12 cellular contexts compared by ENCODE assay signal in the genomic region with DNA sequence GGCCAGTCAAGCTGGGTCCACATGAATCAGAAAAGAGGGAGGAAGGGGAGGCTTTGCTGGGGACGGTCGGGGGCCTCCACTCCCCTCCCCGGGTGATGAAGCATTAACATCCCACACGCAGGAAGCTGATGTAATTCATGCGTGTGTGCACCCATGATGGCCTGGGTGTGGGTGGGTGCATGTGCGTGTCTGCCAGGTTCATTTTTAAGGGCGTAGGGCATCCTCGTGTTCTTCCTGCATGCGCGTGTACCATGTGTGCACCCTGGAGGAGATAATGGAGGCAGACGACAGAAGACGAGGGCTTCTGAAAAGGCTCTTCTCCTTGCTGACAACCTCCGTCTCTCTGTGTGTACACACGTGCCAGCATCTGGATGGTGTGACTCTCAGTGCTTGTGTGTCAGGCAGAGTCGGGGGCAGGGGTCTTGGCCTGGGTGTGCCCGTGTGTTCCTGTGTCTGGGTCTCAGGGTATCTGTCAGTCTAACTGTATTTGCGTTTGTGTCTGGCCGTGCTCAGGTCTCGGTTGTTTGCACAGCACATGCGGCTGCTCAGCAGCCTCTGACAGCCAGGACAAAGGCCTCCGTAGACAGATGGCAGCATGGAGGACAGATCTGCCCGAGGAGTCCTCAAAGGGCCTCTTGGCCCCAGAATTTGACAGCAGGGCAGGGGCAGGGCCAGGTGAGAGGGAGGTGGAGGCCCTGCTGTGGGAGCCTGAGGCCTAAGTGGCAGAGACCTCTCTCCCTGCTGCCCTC. TPM values are rescaled to one million over a fixed set of nuclear protein-coding genes. Genes with fewer than 3 reads are reported as not detected.
A peak's percentile ranks its signal among the peaks of the same experiment; 100 is the strongest.
DNase-seq lines count a peak whose midpoint lies in the region; ATAC-seq and TF ChIP-seq lines count a peak whose summit lies in the region.
"Had no signal": no experiment of that assay in that cellular context is flagged by ENCODE, and none has a peak within 500 bp of the region (broad histone marks: within the 10 kb centered on the region; RNA-seq: fewer than 3 reads in every experiment).

No MANE protein-coding gene starts in this region.

- H3K27ac ChIP-seq in sigmoid colon, result no peak overlapping the region

- CTCF ChIA-PET in Calu3 (lab: Charles Lee), result no interaction called here

- intact Hi-C loops in sigmoid colon (cut with DNase I), result no loop called here
- intact Hi-C loops in Calu3 (cut with micrococcal nuclease; ENCODE audit: unreplicated experiment), result loop anchor here (5.0 kb wide), 1 partner anchor 224 kb away; the partner anchor contains the start of gene NBPF3

- H3K27me3 Mint-ChIP-seq in activated T-cell treated with anti-CD3 and anti-CD28 coated beads, Interleukin-2, amount 50 U/mL, for 72 hours (ENCODE audit: low read depth), result peaks cover 26% of the 10 kb centered on the region
- no peaks in the 10 kb centered on the region for H3K27me3 Mint-ChIP-seq in Calu3 (ENCODE audit: unreplicated experiment)

- no peaks in the 10 kb centered on the region for H3K9me3 Mint-ChIP-seq in activated T-cell treated with anti-CD3 and anti-CD28 coated beads, Interleukin-2, amount 50 U/mL, for 72 hours
- no peaks in the 10 kb centered on the region for H3K9me3 Mint-ChIP-seq in Calu3 (ENCODE audit: low read depth, unreplicated experiment)

- BruUV-seq in Calu3 (replicated peaks; lab: Mats Ljungman, UMichigan), result no TSS peak

- no peaks in the 10 kb centered on the region for H3K36me3 ChIP-seq in sigmoid colon

- TF ChIP-seq CTCF in sigmoid colon (IDR thresholded peaks at IDR 0.05), result no peak
- TF ChIP-seq CTCF in Calu3 (IDR thresholded peaks at IDR 0.05; ENCODE audit: unreplicated experiment), result no peak

- DNase-seq in activated T-cell treated with anti-CD3 and anti-CD28 coated beads, Interleukin-2, amount 50 U/mL, for 72 hours, result no peak
- DNase-seq in activated T-cell treated with anti-CD3 and anti-CD28 coated beads, Interleukin-2, amount 50 U/mL, for 48 hours, result no peak
- peak; percentile 74 for DNase-seq in NCI-H1092 treated with DMSO at 0.1 percent for 48 hours (lab: John Stamatoyannopoulos, UW)
- peak; percentile 43 for DNase-seq in ecto neural progenitor cell (ENCODE audit: low spot score)
- DNase-seq in sigmoid colon, result peak; percentile 45
- no peak for DNase-seq in Calu3
- DNase-seq: EL; NCI-H1694 treated with DMSO at 0.1 percent for 48 hours; stimulated activated CD4-positive, alpha-beta T cell treated with anti-CD3 and anti-CD28 coated beads, Interleukin-4, amount 100 ng/mL, for 4 hours; stimulated activated naive CD4-positive, alpha-beta T cell had no signal

- peaks cover 28 to 80% (median 58%) of the 10 kb centered on the region in 3 donors for H3K27me3 ChIP-seq in sigmoid colon

- peak overlapping the region; percentile 14 to 25 for H3K4me3 Mint-ChIP-seq in activated T-cell treated with anti-CD3 and anti-CD28 coated beads, Interleukin-2, amount 50 U/mL, for 72 hours
- no peak overlapping the region for H3K4me3 Mint-ChIP-seq in Calu3 (ENCODE audit: low read depth, unreplicated experiment)

- H3K27ac Mint-ChIP-seq in activated T-cell treated with anti-CD3 and anti-CD28 coated beads, Interleukin-2, amount 50 U/mL, for 72 hours, result no peak overlapping the region
- H3K27ac Mint-ChIP-seq in Calu3 (ENCODE audit: unreplicated experiment), result no peak overlapping the region

- no peak overlapping the region for H3K4me3 ChIP-seq in sigmoid colon

- TF ChIP-seq EP300 in sigmoid colon (IDR thresholded peaks at IDR 0.05), result no peak

- no peaks in the 10 kb centered on the region for H3K36me3 Mint-ChIP-seq in activated T-cell treated with anti-CD3 and anti-CD28 coated beads, Interleukin-2, amount 50 U/mL, for 72 hours (ENCODE audit: insufficient read depth in 2 of 2)
- H3K36me3 Mint-ChIP-seq in Calu3 (ENCODE audit: insufficient read depth, unreplicated experiment), result peaks cover 12% of the 10 kb centered on the region

- H3K9me3 ChIP-seq in sigmoid colon, result no peaks in the 10 kb centered on the region

- 64 to 76% methylated on average over 22 of the region's 22 CpGs for WGBS in sigmoid colon, 2 donors

- H3K4me1 Mint-ChIP-seq in activated T-cell treated with anti-CD3 and anti-CD28 coated beads, Interleukin-2, amount 50 U/mL, for 72 hours (ENCODE audit: low read depth), result peaks cover 10% of the 10 kb centered on the region
- peaks cover 7% of the 10 kb centered on the region for H3K4me1 Mint-ChIP-seq in Calu3 (ENCODE audit: low read depth, unreplicated experiment)

- no peak for TF ChIP-seq POLR2A in sigmoid colon (IDR thresholded peaks at IDR 0.05)

- peak in 1 of 2 donors; percentile 18 for ATAC-seq in activated T-cell treated with anti-CD3 and anti-CD28 coated beads, Interleukin-2, amount 50 U/mL, for 72 hours (replicated peaks in 1 of 2)
- ATAC-seq in HG03139 (IDR thresholded peaks at IDR 0.05; ENCODE audit: unreplicated experiment) (no peak), HG03175 (IDR thresholded peaks at IDR 0.05; ENCODE audit: unreplicated experiment) (no peak)

- H3K4me1 ChIP-seq in sigmoid colon, result peaks cover 0 to 23% (median 20%) of the 10 kb centered on the region in 4 donors

RNA-seq across cellular contexts. Expression of gene RAP1GAP, which starts 2.4 kb away (rescaled TPM):
- 1 to 10 TPM; 1.2 to 2.4 TPM for total RNA-seq in activated T-cell treated with anti-CD3 and anti-CD28 coated beads, Interleukin-2, amount 50 U/mL, for 72 hours
- under 1 TPM in 3 of 4 donors, not detected in 1; 0.33 to 0.71 (median 0.54) TPM for total RNA-seq in sigmoid colon
- polyA plus RNA-seq in sigmoid colon, result 10 to 100 TPM; 24.3 to 47.4 (median 43.9) TPM
- total RNA-seq in Calu3 (2022), result 23.8 and 26.8 TPM in 2 replicates

Comparison
In these comparisons a context has a peak if more than half of its experiments do, and no peak if none do; other contexts are left out.
1. DNase-seq: peak in NCI-H1092 treated with DMSO at 0.1 percent for 48 hours (single experiment), ecto neural progenitor cell (single experiment) and sigmoid colon (single experiment); none in activated T-cell treated with anti-CD3 and anti-CD28 coated beads, Interleukin-2, amount 50 U/mL, for 72 hours (0 of 2), activated T-cell treated with anti-CD3 and anti-CD28 coated beads, Interleukin-2, amount 50 U/mL, for 48 hours (0 of 2) and Calu3 (single experiment).